In genomic region chr11:65315204-65315865, GRCh38 we compare ENCODE assay signal across 8 cellular contexts. TPM values are rescaled to one million over a fixed set of nuclear protein-coding genes. Genes with fewer than 3 reads are reported as not detected.
A peak's percentile ranks its signal among the peaks of the same experiment; 100 is the strongest.
DNase-seq lines count a peak whose midpoint lies in the region; ATAC-seq lines count a peak whose summit lies in the region.

No MANE protein-coding gene starts in this region.

- peaks cover 7% of the 10 kb centered on the region for H3K27me3 Mint-ChIP-seq in activated CD4-positive, alpha-beta T cell treated with anti-CD3 and anti-CD28 coated beads, Interleukin-2, amount 10 ng/mL, durations not matched to agents 24 days and 14 days

- H3K4me3 Mint-ChIP-seq in activated CD4-positive, alpha-beta T cell treated with anti-CD3 and anti-CD28 coated beads, Interleukin-2, amount 10 ng/mL, durations not matched to agents 24 days and 14 days, result peak overlapping the region; percentile 83

- peak overlapping the region; percentile 43 for H3K27ac Mint-ChIP-seq in activated CD4-positive, alpha-beta T cell treated with anti-CD3 and anti-CD28 coated beads, Interleukin-2, amount 10 ng/mL, durations not matched to agents 24 days and 14 days

- H3K27ac ChIP-seq in cingulate gyrus (ENCODE audit: low read depth, low read length), result peak overlapping the region; percentile 78

- H3K4me1 Mint-ChIP-seq in activated CD4-positive, alpha-beta T cell treated with anti-CD3 and anti-CD28 coated beads, Interleukin-2, amount 10 ng/mL, durations not matched to agents 24 days and 14 days, result peaks cover 9% of the 10 kb centered on the region

- ATAC-seq in HG02642 (IDR thresholded peaks at IDR 0.05; ENCODE audit: poor library complexity, unreplicated experiment) (peak; percentile 50), left colon (peak; percentile 50), GM19452 (IDR thresholded peaks at IDR 0.05; ENCODE audit: unreplicated experiment) (no peak)

- H3K36me3 Mint-ChIP-seq in activated CD4-positive, alpha-beta T cell treated with anti-CD3 and anti-CD28 coated beads, Interleukin-2, amount 10 ng/mL, durations not matched to agents 24 days and 14 days (ENCODE audit: low read depth), result no peaks in the 10 kb centered on the region

- H3K9me3 Mint-ChIP-seq in activated CD4-positive, alpha-beta T cell treated with anti-CD3 and anti-CD28 coated beads, Interleukin-2, amount 10 ng/mL, durations not matched to agents 24 days and 14 days, result no peaks in the 10 kb centered on the region

- intact Hi-C loops in activated CD4-positive, alpha-beta T cell treated with anti-CD3 and anti-CD28 coated beads, Interleukin-2, amount 10 ng/mL, durations not matched to agents 24 days and 14 days (cut with micrococcal nuclease), result loop anchor here (1.0 to 5.0 kb wide), 4 partner anchors 15 to 111 kb away; no protein-coding TSS in a partner anchor
- intact Hi-C loops in left colon (cut with DNase I, micrococcal nuclease), result no loop called here

- DNase-seq in D341Med (ENCODE audit: low spot score) (peak; percentile 94), NCI-H446 treated with DMSO at 0.1 percent for 48 hours (lab: John Stamatoyannopoulos, UW) (peak; percentile 21), left colon (peak; percentile 75 to 91)
- peak; percentile 95 for DNase-seq in activated CD4-positive, alpha-beta T cell treated with anti-CD3 and anti-CD28 coated beads, Interleukin-2, amount 10 ng/mL, durations not matched to agents 24 days and 14 days
- DNase-seq in stimulated activated CD4-positive, alpha-beta T cell treated with anti-CD3 and anti-CD28 coated beads, Interleukin-2, amount 100 ng/mL, for 24 hours, result peak; percentile 87 to 90

RNA-seq across cellular contexts. Expression of gene CDC42EP2, which starts 0.7 kb away (rescaled TPM):
- 3.0 and 3.4 TPM in 2 replicates for total RNA-seq in activated CD4-positive, alpha-beta T cell treated with anti-CD3 and anti-CD28 coated beads, Interleukin-2, amount 10 ng/mL, durations not matched to agents 24 days and 14 days
- total RNA-seq in left colon, result 10 to 100 TPM; 10.3 to 16.2 TPM

RNA-seq across cellular contexts. Expression of gene DPF2, which starts 18.3 kb away (rescaled TPM):
- total RNA-seq in activated CD4-positive, alpha-beta T cell treated with anti-CD3 and anti-CD28 coated beads, Interleukin-2, amount 10 ng/mL, durations not matched to agents 24 days and 14 days, result 76.6 and 81.0 TPM in 2 replicates
- 10 to 100 TPM; 25.9 to 33.1 TPM for total RNA-seq in left colon

RNA-seq across cellular contexts. Expression of gene TIGD3, which starts 39.2 kb away (rescaled TPM):
- total RNA-seq in activated CD4-positive, alpha-beta T cell treated with anti-CD3 and anti-CD28 coated beads, Interleukin-2, amount 10 ng/mL, durations not matched to agents 24 days and 14 days, result 1.2 and 1.6 TPM in 2 replicates
- under 1 TPM; 0.20 to 0.61 TPM for total RNA-seq in left colon

RNA-seq across cellular contexts. Expression of gene POLA2, which starts 53.6 kb away (rescaled TPM):
- 77.4 and 82.8 TPM in 2 replicates for total RNA-seq in activated CD4-positive, alpha-beta T cell treated with anti-CD3 and anti-CD28 coated beads, Interleukin-2, amount 10 ng/mL, durations not matched to agents 24 days and 14 days
- total RNA-seq in left colon, result 1 to 10 TPM; 4.3 to 9.8 TPM

Comparison
In these comparisons a context has a peak if more than half of its experiments do, and no peak if none do; other contexts are left out.
1. DNase-seq: peak in every context shown above with its lines; median percentile 95 in activated CD4-positive, alpha-beta T cell treated with anti-CD3 and anti-CD28 coated beads, Interleukin-2, amount 10 ng/mL, durations not matched to agents 24 days and 14 days; 94 in D341Med; 88 in stimulated activated CD4-positive, alpha-beta T cell treated with anti-CD3 and anti-CD28 coated beads, Interleukin-2, amount 100 ng/mL, for 24 hours; 83 in left colon; 21 in NCI-H446 treated with DMSO at 0.1 percent for 48 hours.